8 cellular contexts compared by ENCODE assay signal in the genomic region with DNA sequence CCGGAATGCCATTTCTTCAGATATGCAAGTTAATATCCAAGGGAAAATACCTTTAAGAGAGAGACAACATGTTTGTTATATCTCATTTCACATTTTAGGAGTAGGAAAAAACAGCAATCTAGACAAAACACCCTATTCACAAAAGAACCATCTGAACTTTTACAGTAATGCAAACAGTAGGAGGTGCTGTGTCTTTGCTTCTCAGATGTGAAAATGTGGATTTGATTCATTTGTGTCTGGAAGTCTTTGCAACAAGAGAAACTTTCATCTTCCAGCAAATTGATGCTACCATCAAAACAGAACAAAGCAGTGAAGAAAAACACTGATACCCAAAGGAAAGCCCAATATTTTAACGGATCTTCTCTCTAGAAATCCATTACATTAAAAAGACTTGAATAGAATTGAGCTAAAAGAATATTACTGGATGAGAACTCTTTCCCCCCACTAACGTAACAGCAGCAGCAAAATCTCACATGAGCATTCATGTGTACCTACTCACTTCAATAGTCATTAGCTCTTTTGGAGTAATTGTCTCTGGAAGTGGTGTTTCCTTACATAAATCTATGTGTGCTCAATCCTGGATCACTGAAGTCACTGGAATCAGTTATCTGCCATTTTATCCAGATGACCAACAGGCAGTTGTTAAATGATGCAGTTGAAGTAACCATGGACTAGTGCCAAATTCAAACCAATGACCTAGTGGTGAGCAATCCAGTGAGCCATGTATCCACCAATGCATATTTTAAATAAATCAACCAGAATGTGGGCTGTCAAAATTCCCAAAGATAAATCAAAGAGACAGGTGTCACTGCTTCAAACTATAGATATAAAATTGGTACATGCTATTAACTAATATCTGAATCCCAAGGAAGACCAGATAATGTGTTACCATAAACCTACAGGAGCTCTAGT. TPM values are rescaled to one million over a fixed set of nuclear protein-coding genes. Genes with fewer than 3 reads are reported as not detected.
A peak's percentile ranks its signal among the peaks of the same experiment; 100 is the strongest.
DNase-seq lines count a peak whose midpoint lies in the region; ATAC-seq and TF ChIP-seq lines count a peak whose summit lies in the region.

No MANE protein-coding gene starts in this region.

- no peaks in the 10 kb centered on the region for H3K27me3 ChIP-seq in AG04450 (ENCODE audit: control insufficient read depth, insufficient read depth, low read length)
- H3K27me3 ChIP-seq in KMS-11 (ENCODE audit: insufficient read depth, low read depth) = no peaks in the 10 kb centered on the region
- H3K27me3 ChIP-seq in breast epithelium = no peaks in the 10 kb centered on the region

- no peak overlapping the region for H3K9ac ChIP-seq in KMS-11

- H3K79me2 ChIP-seq in KMS-11 (ENCODE audit: insufficient read depth, low read depth) = no peaks in the 10 kb centered on the region

- peak; percentile 60 for TF ChIP-seq CTCF in AG04450 (IDR thresholded peaks at IDR 0.05; ENCODE audit: low read depth, low read length)
- peak; percentile 32; the same call in 1 of the 2 replicates for TF ChIP-seq CTCF in KMS-11 (conservative IDR thresholded peaks at IDR 0.05; ENCODE audit: low read depth, low read length)
- TF ChIP-seq CTCF in breast epithelium (IDR thresholded peaks at IDR 0.05) = peak in 1 of 3 donors; percentile 20

- intact Hi-C loops in breast epithelium (cut with DNase I; ENCODE audit: low total_unique reads) = no loop called here

- peaks cover 21% of the 10 kb centered on the region for H3K4me1 ChIP-seq in KMS-11 (ENCODE audit: low read depth, poor library complexity, severe bottlenecking)
- H3K4me1 ChIP-seq in breast epithelium = no peaks in the 10 kb centered on the region

- ATAC-seq in HG02642 (IDR thresholded peaks at IDR 0.05; ENCODE audit: poor library complexity, unreplicated experiment) (no peak), GM19467 (IDR thresholded peaks at IDR 0.05; ENCODE audit: unreplicated experiment) (no peak)

- H3K4me3 ChIP-seq in AG04450 (ENCODE audit: low read depth, low read length) = peak overlapping the region; percentile 69
- H3K4me3 ChIP-seq in KMS-11 (IDR thresholded peaks at IDR 0.05; ENCODE audit: insufficient read depth, low read depth, low read length) = no peak overlapping the region
- H3K4me3 ChIP-seq in breast epithelium = peak overlapping the region; percentile 55 to 73 (median 55)

- H2AFZ ChIP-seq in KMS-11 (ENCODE audit: low read depth) = no peak overlapping the region

- CTCF ChIA-PET in AG04450 (lab: Charles Lee) = interaction anchor here (0.7 to 6.7 kb wide), 11 partner anchors 8 to 553 kb away, joined by 3 to 44 read pairs (median 3); no protein-coding TSS in a partner anchor

- POLR2A ChIA-PET in AG04450 (lab: Yijun Ruan, JAX) = no interaction called here

- H3K36me3 ChIP-seq in KMS-11 (ENCODE audit: insufficient read depth) = no peaks in the 10 kb centered on the region
- H3K36me3 ChIP-seq in breast epithelium = no peaks in the 10 kb centered on the region

- no peak for TF ChIP-seq POLR2A in breast epithelium (IDR thresholded peaks at IDR 0.05)

- H3K27ac ChIP-seq in AG04450 (ENCODE audit: low read depth, low read length) (no peak overlapping the region), KMS-11 (no peak overlapping the region), breast epithelium (peak overlapping the region; percentile 33 to 43)

- H4K20me1 ChIP-seq in KMS-11 (ENCODE audit: insufficient read depth) = no peaks in the 10 kb centered on the region

- peak overlapping the region; percentile 80 for H3K4me2 ChIP-seq in KMS-11

- DNase-seq in AG04450 (ENCODE audit: low read depth, low spot score) (no peak), breast epithelium (ENCODE audit: low spot score in 2 of 2) (no peak), lung microvascular endothelial cell (ENCODE audit: low read depth in 2 of 2) (peak; percentile 44 to 80), ureter (ENCODE audit: low spot score) (no peak), mesenteric fat pad (ENCODE audit: low spot score) (no peak)

- no peaks in the 10 kb centered on the region for H3K9me3 ChIP-seq in AG04450 (ENCODE audit: control insufficient read depth, insufficient read depth, low read length)
- no peaks in the 10 kb centered on the region for H3K9me3 ChIP-seq in breast epithelium

RNA-seq across cellular contexts. Expression of a gene that starts 1.8 kb away (rescaled TPM):
- 35.9 and 39.9 TPM in 2 replicates for polyA plus RNA-seq in AG04450 (2011; rRNA removed)
- polyA minus RNA-seq in AG04450 (2011; rRNA and poly(A)+ RNA removed) = 73.7 and 89.9 TPM in 2 replicates
- total RNA-seq in breast epithelium (100 to 1,000 TPM in 2 of 3 donors, 10 to 100 TPM in 1; 67.5 to 157 (median 108) TPM), lung microvascular endothelial cell (0.20 and 6.1 TPM in 2 replicates), ureter (111 TPM), mesenteric fat pad (93.6 TPM)

Comparison
In these comparisons a context has a peak if more than half of its experiments do, and no peak if none do; other contexts are left out.
1. DNase-seq: peak in lung microvascular endothelial cell (2 of 2); none in AG04450 (single experiment), breast epithelium (0 of 2), ureter (single experiment) and mesenteric fat pad (single experiment).
2. H3K27ac ChIP-seq: peak in breast epithelium (2 of 2); none in AG04450 (single experiment) and KMS-11 (single experiment).